In the genomic region with DNA sequence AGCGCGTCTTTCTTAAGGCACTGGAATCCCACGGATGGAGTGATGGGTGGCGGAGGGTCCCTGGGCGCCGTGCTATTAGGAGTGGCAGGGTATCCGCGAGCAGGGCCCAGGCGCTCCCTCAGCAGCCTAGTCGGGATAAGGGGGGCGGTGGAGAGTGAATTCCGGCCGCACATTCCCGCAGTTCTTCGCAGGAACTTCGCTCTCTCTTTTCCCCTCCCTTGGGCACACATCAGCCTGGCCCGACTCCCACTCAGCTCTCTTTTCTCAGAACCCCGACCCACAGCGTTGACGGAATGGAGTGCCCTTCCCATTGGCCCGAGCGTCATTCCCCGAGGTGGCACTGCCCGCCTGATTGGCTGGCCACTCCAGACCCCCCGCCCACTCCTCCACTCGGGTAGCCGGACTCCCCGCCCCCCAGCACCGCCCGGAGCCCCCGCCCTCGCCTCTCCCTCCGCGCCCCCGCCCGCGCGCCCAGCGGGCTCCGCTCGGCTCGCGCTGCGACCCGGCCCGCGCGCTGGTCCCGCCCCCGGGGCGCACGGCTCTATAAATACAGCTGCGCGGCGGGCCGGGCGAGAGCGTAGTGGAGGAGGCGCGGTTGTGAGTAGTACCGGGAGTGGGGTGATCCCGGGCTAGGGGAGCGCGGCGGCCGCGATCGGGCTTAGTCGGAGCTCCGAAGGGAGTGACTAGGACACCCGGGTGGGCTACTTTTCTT, we compare ENCODE assay signal across 8 cellular contexts. TPM values are rescaled to one million over a fixed set of nuclear protein-coding genes. Genes with fewer than 3 reads are reported as not detected.
A peak's percentile ranks its signal among the peaks of the same experiment; 100 is the strongest.
DNase-seq lines count a peak whose midpoint lies in the region; ATAC-seq and TF ChIP-seq lines count a peak whose summit lies in the region.

Gene ID4, plus strand, starts transcription at position 572 of the 712 bp plus-strand sequence. CDS start 385 bp downstream, outside the sequence.

- H3K79me2 ChIP-seq in osteoblast (ENCODE audit: insufficient read depth, low read length) (peaks cover 19% of the 10 kb centered on the region), Karpas-422 (ENCODE audit: low read length) (no peaks in the 10 kb centered on the region)

- WGBS in adipose tissue, 3 donors, result 1 to 6% (median 3%) methylated on average over 68 to 71 of the region's 71 CpGs

- H4K20me1 ChIP-seq in osteoblast (ENCODE audit: insufficient read depth, low read length) (peaks cover 5% of the 10 kb centered on the region), Karpas-422 (ENCODE audit: insufficient read depth, low read depth, low read length) (no peaks in the 10 kb centered on the region)

- H3K27ac ChIP-seq in adipose tissue (ENCODE audit: low read depth, low read length) (no peak within 1 kb of the TSS), cardiac muscle cell (peak within 1 kb of the TSS; percentile 97), osteoblast (ENCODE audit: low read depth, low read length) (peak within 1 kb of the TSS; percentile 90), Karpas-422 (ENCODE audit: low read length) (no peak within 1 kb of the TSS)

- H3K27me3 ChIP-seq in cardiac muscle cell, result no peaks in the 10 kb centered on the region
- no peaks in the 10 kb centered on the region for H3K27me3 ChIP-seq in osteoblast (ENCODE audit: insufficient read depth, low read length)
- no peaks in the 10 kb centered on the region for H3K27me3 ChIP-seq in Karpas-422 (ENCODE audit: low read length)

- H3K4me1 ChIP-seq in cardiac muscle cell (ENCODE audit: low read depth) (peaks cover 25% of the 10 kb centered on the region), osteoblast (ENCODE audit: insufficient read depth, low read length) (peaks cover 11% of the 10 kb centered on the region), Karpas-422 (ENCODE audit: low read length) (no peaks in the 10 kb centered on the region)

- H3K36me3 ChIP-seq in cardiac muscle cell, result peaks cover 8% of the 10 kb centered on the region
- no peaks in the 10 kb centered on the region for H3K36me3 ChIP-seq in osteoblast (ENCODE audit: insufficient read depth, low read length)
- no peaks in the 10 kb centered on the region for H3K36me3 ChIP-seq in Karpas-422 (ENCODE audit: insufficient read depth, low read length)

- H2AFZ ChIP-seq in osteoblast (ENCODE audit: low read length) (peak within 1 kb of the TSS; percentile 99), Karpas-422 (ENCODE audit: low read length) (no peak within 1 kb of the TSS)

- no peak within 1 kb of the TSS for H3K9ac ChIP-seq in Karpas-422 (ENCODE audit: low read length)

- H3K4me3 ChIP-seq in cardiac muscle cell (peak within 1 kb of the TSS; percentile 100), osteoblast (ENCODE audit: insufficient read depth, low read length) (peak within 1 kb of the TSS; percentile 90), Karpas-422 (ENCODE audit: low read length) (no peak within 1 kb of the TSS)

- H3K4me2 ChIP-seq in osteoblast (ENCODE audit: insufficient read depth, low read length), result peak within 1 kb of the TSS; percentile 97
- no peak within 1 kb of the TSS for H3K4me2 ChIP-seq in Karpas-422 (ENCODE audit: low read depth, low read length, poor library complexity, severe bottlenecking)

- H3K9me2 ChIP-seq in Karpas-422 (replicated peaks; ENCODE audit: insufficient read depth, low read length), result no peaks in the 10 kb centered on the region

- ATAC-seq in HG02840 (IDR thresholded peaks at IDR 0.05; ENCODE audit: low FRiP score, unreplicated experiment) (no peak), HG02938 (IDR thresholded peaks at IDR 0.05; ENCODE audit: unreplicated experiment) (no peak)

- DNase-seq in AG09319 (ENCODE audit: extremely low read depth, low read depth) (peak; percentile 94), HuH-7 (ENCODE audit: low spot score) (peak; percentile 86), cardiac muscle cell (ENCODE audit: low read depth in 1 of 2, low spot score in 1 of 2) (peak; percentile 99), osteoblast (ENCODE audit: insufficient read length, low spot score, missing footprints) (peak; percentile 100), Karpas-422 (no peak)

- H3K9me3 ChIP-seq in cardiac muscle cell (ENCODE audit: low read depth) (no peaks in the 10 kb centered on the region), osteoblast (ENCODE audit: low read depth, low read length) (no peaks in the 10 kb centered on the region), Karpas-422 (ENCODE audit: low read length) (no peaks in the 10 kb centered on the region)

- TF ChIP-seq CTCF in AG09319 (IDR thresholded peaks at IDR 0.05; ENCODE audit: low read depth, low read length) (no peak), cardiac muscle cell (IDR thresholded peaks at IDR 0.05; ENCODE audit: low read depth, low read length) (no peak), osteoblast (IDR thresholded peaks at IDR 0.05; ENCODE audit: extremely low read depth, low read depth, low read length) (no peak)

RNA-seq across cellular contexts. Expression of gene ID4, which starts in this region (rescaled TPM):
- polyA plus RNA-seq in adipose tissue, result 10 to 100 TPM; 19.2 to 86.0 (median 34.0) TPM
- total RNA-seq in cardiac muscle cell, result 196 and 265 TPM in 2 replicates
- 312 and 349 TPM in 2 replicates for polyA plus RNA-seq in cardiac muscle cell
- 25.3 and 29.7 TPM in 2 replicates for total RNA-seq in osteoblast
- total RNA-seq in Karpas-422 (2014; rRNA removed; shearing (Covaris generic); ENCODE audit: low replicate concordance), result not detected in 2 replicates

Comparison
In these comparisons a context has a peak if more than half of its experiments do, and no peak if none do; other contexts are left out.
1. RNA of gene ID4 (total RNA-seq): 196 to 265 TPM in cardiac muscle cell and 25.3 to 29.7 TPM in osteoblast; not detected in Karpas-422; every median in the first group is over 10 times any median in the second.
2. H3K27ac ChIP-seq: peak in cardiac muscle cell (single experiment) and osteoblast (single experiment); none in adipose tissue (single experiment) and Karpas-422 (single experiment).